Comparison of ENCODE assay signal across 13 cellular contexts in the genomic region with DNA sequence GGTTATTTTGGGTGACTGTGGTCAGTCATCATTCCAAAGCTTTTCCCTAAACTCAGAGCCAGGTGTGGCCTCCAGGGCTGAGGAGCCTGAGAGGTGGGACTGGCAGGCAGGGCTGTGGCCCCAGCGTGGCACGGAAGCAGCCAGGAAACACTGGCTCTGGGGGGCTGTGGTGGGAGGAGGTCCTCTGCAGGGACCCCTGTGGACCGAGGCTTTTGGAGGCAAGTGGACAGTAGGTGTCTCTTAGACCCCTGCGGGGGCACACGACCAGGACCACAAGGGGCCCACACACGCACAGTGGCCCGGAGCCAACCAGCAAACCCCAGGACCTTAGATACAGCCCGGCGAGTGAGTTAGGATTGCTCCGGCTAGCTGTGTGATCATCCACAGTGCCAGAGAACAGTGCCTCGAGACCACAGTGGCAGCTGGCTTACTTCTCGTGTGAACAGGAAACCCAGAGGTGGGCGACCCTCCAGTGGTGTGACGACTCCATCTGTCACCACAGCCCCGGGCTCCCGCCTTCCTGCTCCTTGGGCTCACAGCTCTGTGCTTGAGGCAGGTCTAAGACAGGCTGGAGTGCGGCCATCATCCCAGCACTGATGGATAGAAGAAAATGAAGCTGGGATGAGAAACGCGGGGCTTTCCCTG. TPM values are rescaled to one million over a fixed set of nuclear protein-coding genes. Genes with fewer than 3 reads are reported as not detected.
A peak's percentile ranks its signal among the peaks of the same experiment; 100 is the strongest.
DNase-seq lines count a peak whose midpoint lies in the region; ATAC-seq, FAIRE-seq and TF ChIP-seq lines count a peak whose summit lies in the region.
"Had no signal": no experiment of that assay in that cellular context is flagged by ENCODE, and none has a peak within 500 bp of the region (broad histone marks: within the 10 kb centered on the region; RNA-seq: fewer than 3 reads in every experiment).

No MANE protein-coding gene starts in this region.

- H3K36me3 ChIP-seq in colonic mucosa, result no peaks in the 10 kb centered on the region

- peaks cover 8% of the 10 kb centered on the region for H3K36me3 Mint-ChIP-seq in activated CD8-positive, alpha-beta memory T cell treated with anti-CD3 and anti-CD28 coated beads, Interleukin-2, amount 10 ng/mL, durations not matched to agents 7 days and 5 days
- H3K36me3 Mint-ChIP-seq in stimulated activated effector memory CD8-positive, alpha-beta T cell treated with anti-CD3 and anti-CD28 coated beads, Interleukin-12 subunit alpha, Interleukin-12 subunit beta, amount 100 ng/mL, for 72 hours, result peaks cover 40% of the 10 kb centered on the region

- H3K9ac ChIP-seq in colonic mucosa (ENCODE audit: low read depth in 2 of 2, low read length in 2 of 2), result no peak overlapping the region

- peaks cover 57% of the 10 kb centered on the region for H3K4me1 Mint-ChIP-seq in activated CD8-positive, alpha-beta memory T cell treated with anti-CD3 and anti-CD28 coated beads, Interleukin-2, amount 10 ng/mL, durations not matched to agents 7 days and 5 days
- H3K4me1 Mint-ChIP-seq in stimulated activated effector memory CD8-positive, alpha-beta T cell treated with anti-CD3 and anti-CD28 coated beads, Interleukin-12 subunit alpha, Interleukin-12 subunit beta, amount 100 ng/mL, for 72 hours, result peaks cover 84% of the 10 kb centered on the region

- no peak for FAIRE-seq in D721Med (lab: Jason Lieb, UNC)
- FAIRE-seq: A204.1 had no signal

- intact Hi-C loops in colonic mucosa (cut with DNase I), result no loop called here

- TF ChIP-seq CTCF in foreskin keratinocyte (conservative IDR thresholded peaks at IDR 0.05) (no peak), D721Med (IDR thresholded peaks at IDR 0.05; ENCODE audit: insufficient read depth, missing control alignments) (no peak), colonic mucosa (IDR thresholded peaks at IDR 0.05) (no peak)

- no peak overlapping the region for H3K4me3 ChIP-seq in colonic mucosa

- no peaks in the 10 kb centered on the region for H3K4me1 ChIP-seq in foreskin keratinocyte
- H3K4me1 ChIP-seq in colonic mucosa, result no peaks in the 10 kb centered on the region

- H3K27ac ChIP-seq in foreskin keratinocyte (no peak overlapping the region), colonic mucosa (no peak overlapping the region)
- H3K27ac ChIP-seq: epithelial cell of prostate had no signal

- DNase-seq in NCI-H2227 (lab: John Stamatoyannopoulos, UW; ENCODE audit: unreplicated experiment) (peak; percentile 35), NCI-H2227 treated with DMSO at 0.1 percent for 48 hours (lab: John Stamatoyannopoulos, UW) (no peak), foreskin keratinocyte (no peak), D721Med (ENCODE audit: insufficient read length, low spot score) (no peak), colonic mucosa (no peak), RPMI8226 (no peak)
- peak; percentile 72 for DNase-seq in activated CD8-positive, alpha-beta memory T cell treated with anti-CD3 and anti-CD28 coated beads, Interleukin-2, amount 10 ng/mL, durations not matched to agents 7 days and 5 days
- no peak for DNase-seq in stimulated activated effector memory CD8-positive, alpha-beta T cell treated with anti-CD3 and anti-CD28 coated beads, Interleukin-12 subunit alpha, Interleukin-12 subunit beta, amount 100 ng/mL, for 72 hours (ENCODE audit: low spot score in 2 of 2)
- DNase-seq: SHP77, trophoblast cell had no signal

- peaks cover 13% of the 10 kb centered on the region for H3K9me3 Mint-ChIP-seq in activated CD8-positive, alpha-beta memory T cell treated with anti-CD3 and anti-CD28 coated beads, Interleukin-2, amount 10 ng/mL, durations not matched to agents 7 days and 5 days (ENCODE audit: low read depth)
- peaks cover 5% of the 10 kb centered on the region for H3K9me3 Mint-ChIP-seq in stimulated activated effector memory CD8-positive, alpha-beta T cell treated with anti-CD3 and anti-CD28 coated beads, Interleukin-12 subunit alpha, Interleukin-12 subunit beta, amount 100 ng/mL, for 72 hours

- CTCF ChIA-PET in activated CD8-positive, alpha-beta memory T cell treated with anti-CD3 and anti-CD28 coated beads, Interleukin-2, amount 10 ng/mL, durations not matched to agents 7 days and 5 days (lab: Charles Lee), result interaction anchor here (0.7 to 1.9 kb wide), 7 partner anchors 8 to 165 kb away, joined by 3 to 19 read pairs (median 5); no protein-coding TSS in a partner anchor

- peaks cover 63% of the 10 kb centered on the region for H3K27me3 ChIP-seq in foreskin keratinocyte
- peaks cover 13% of the 10 kb centered on the region for H3K27me3 ChIP-seq in colonic mucosa

- H3K27ac Mint-ChIP-seq in activated CD8-positive, alpha-beta memory T cell treated with anti-CD3 and anti-CD28 coated beads, Interleukin-2, amount 10 ng/mL, durations not matched to agents 7 days and 5 days, result no peak overlapping the region
- peak overlapping the region; percentile 55 for H3K27ac Mint-ChIP-seq in stimulated activated effector memory CD8-positive, alpha-beta T cell treated with anti-CD3 and anti-CD28 coated beads, Interleukin-12 subunit alpha, Interleukin-12 subunit beta, amount 100 ng/mL, for 72 hours

- no peak for ATAC-seq in activated CD8-positive, alpha-beta memory T cell treated with anti-CD3 and anti-CD28 coated beads, Interleukin-2, amount 10 ng/mL, durations not matched to agents 7 days and 5 days
- ATAC-seq in foreskin keratinocyte, result peak; percentile 5
- ATAC-seq in stimulated activated effector memory CD8-positive, alpha-beta T cell treated with anti-CD3 and anti-CD28 coated beads, Interleukin-12 subunit alpha, Interleukin-12 subunit beta, amount 100 ng/mL, for 72 hours, result peak; percentile 77

- H3K27me3 Mint-ChIP-seq in activated CD8-positive, alpha-beta memory T cell treated with anti-CD3 and anti-CD28 coated beads, Interleukin-2, amount 10 ng/mL, durations not matched to agents 7 days and 5 days, result peaks cover 62% of the 10 kb centered on the region

- H3K9me3 ChIP-seq in colonic mucosa, result no peaks in the 10 kb centered on the region

- H3K4me3 Mint-ChIP-seq in activated CD8-positive, alpha-beta memory T cell treated with anti-CD3 and anti-CD28 coated beads, Interleukin-2, amount 10 ng/mL, durations not matched to agents 7 days and 5 days, result peak overlapping the region; percentile 6
- H3K4me3 Mint-ChIP-seq in stimulated activated effector memory CD8-positive, alpha-beta T cell treated with anti-CD3 and anti-CD28 coated beads, Interleukin-12 subunit alpha, Interleukin-12 subunit beta, amount 100 ng/mL, for 72 hours, result peak overlapping the region; percentile 66

RNA-seq across cellular contexts. Expression of gene RTP5, which starts 1.6 kb away (rescaled TPM):
- total RNA-seq in activated CD8-positive, alpha-beta memory T cell treated with anti-CD3 and anti-CD28 coated beads, Interleukin-2, amount 10 ng/mL, durations not matched to agents 7 days and 5 days, result not detected
- total RNA-seq in foreskin keratinocyte (not detected in 2 replicates), colonic mucosa (not detected)
- not detected in 2 replicates for polyA plus RNA-seq in foreskin keratinocyte
- total RNA-seq: MCF 10A had no signal

RNA-seq across cellular contexts. Expression of gene PDCD1, which starts 9.2 kb away (rescaled TPM):
- 1 to 10 TPM; 2.2 to 4.1 TPM for total RNA-seq in activated CD8-positive, alpha-beta memory T cell treated with anti-CD3 and anti-CD28 coated beads, Interleukin-2, amount 10 ng/mL, durations not matched to agents 7 days and 5 days
- total RNA-seq in foreskin keratinocyte (not detected in 2 replicates), colonic mucosa (under 1 TPM; 0.21 to 0.35 TPM)
- polyA plus RNA-seq in foreskin keratinocyte, result not detected in 2 replicates
- total RNA-seq: MCF 10A had no signal

RNA-seq across cellular contexts. Expression of gene NEU4, which starts 58.9 kb away (rescaled TPM):
- under 1 TPM in 1 of 2 experiments, not detected in 1; 0.12 TPM for total RNA-seq in activated CD8-positive, alpha-beta memory T cell treated with anti-CD3 and anti-CD28 coated beads, Interleukin-2, amount 10 ng/mL, durations not matched to agents 7 days and 5 days
- not detected in 2 replicates for total RNA-seq in foreskin keratinocyte
- polyA plus RNA-seq in foreskin keratinocyte, result not detected in 2 replicates
- total RNA-seq in colonic mucosa, result 10 to 100 TPM; 36.9 to 84.5 TPM
- total RNA-seq: MCF 10A had no signal

Comparison
In these comparisons a context has a peak if more than half of its experiments do, and no peak if none do; other contexts are left out.
1. DNase-seq: peak in NCI-H2227 (single experiment) and activated CD8-positive, alpha-beta memory T cell treated with anti-CD3 and anti-CD28 coated beads, Interleukin-2, amount 10 ng/mL, durations not matched to agents 7 days and 5 days (single experiment); none in NCI-H2227 treated with DMSO at 0.1 percent for 48 hours (single experiment), foreskin keratinocyte (0 of 2), stimulated activated effector memory CD8-positive, alpha-beta T cell treated with anti-CD3 and anti-CD28 coated beads, Interleukin-12 subunit alpha, Interleukin-12 subunit beta, amount 100 ng/mL, for 72 hours (0 of 2), D721Med (single experiment), colonic mucosa (single experiment) and RPMI8226 (single experiment).
2. RNA of gene NEU4, which starts 58.9 kb away (total RNA-seq): 36.9 to 84.5 TPM in colonic mucosa; 0.12 TPM in activated CD8-positive, alpha-beta memory T cell treated with anti-CD3 and anti-CD28 coated beads, Interleukin-2, amount 10 ng/mL, durations not matched to agents 7 days and 5 days and not detected in foreskin keratinocyte; every median in the first group is over 10 times any median in the second.